Comparison of ENCODE assay signal across 19 cellular contexts in the genomic region with DNA sequence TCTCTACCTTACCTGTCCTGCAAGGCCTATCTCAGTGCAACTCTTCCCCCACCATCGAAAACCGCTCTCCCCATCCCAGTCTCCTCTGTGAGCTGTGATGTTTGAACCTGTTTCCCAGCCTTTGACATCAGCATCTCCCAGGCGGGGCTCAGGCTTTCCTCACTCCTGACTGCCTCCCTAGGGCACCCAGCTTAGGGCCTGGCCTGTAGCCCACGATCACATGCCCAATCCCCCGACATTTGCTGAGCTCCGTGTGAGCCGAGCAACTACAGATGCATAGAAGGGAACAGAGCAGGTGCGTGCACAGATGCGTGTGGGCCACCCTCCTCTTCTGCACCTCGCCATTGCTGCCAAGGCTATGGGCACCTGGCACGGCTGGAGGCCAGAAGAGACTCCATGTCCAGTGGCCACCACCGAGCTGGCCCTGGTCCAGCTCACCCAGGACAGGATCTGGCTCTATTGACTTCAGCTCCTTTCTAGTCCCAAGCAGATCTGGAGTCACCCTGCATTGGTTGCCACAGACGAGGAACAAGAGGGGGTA.
"Had no signal": no experiment of that assay in that cellular context is flagged by ENCODE, and none has a peak within 500 bp of the region (broad histone marks: within the 10 kb centered on the region; RNA-seq: fewer than 3 reads in every experiment).

No MANE protein-coding gene starts in this region.

- H3K36me3 ChIP-seq: cardiac muscle cell, gastrocnemius medialis, heart right ventricle, lower lobe of right lung, neural progenitor cell, pancreas had no signal

- H3K27ac ChIP-seq: cardiac muscle cell, dorsolateral prefrontal cortex, gastrocnemius medialis, heart right ventricle, lower lobe of right lung, neural progenitor cell, pancreas had no signal

- H3K4me1 Mint-ChIP-seq: stimulated activated naive CD8-positive, alpha-beta T cell treated with anti-CD3 and anti-CD28 coated beads, Interleukin-15, amount 100 ng/mL, for 72 hours had no signal

- H3K36me3 Mint-ChIP-seq: mesothelial cell of epicardium, neural progenitor cell had no signal

- H3K27ac Mint-ChIP-seq: endodermal cell, mesothelial cell of epicardium, neural progenitor cell had no signal

- DNase-seq: activated effector memory CD4-positive, alpha-beta T cell treated with Interleukin-2 at 50 U/mL for 16 hours; activated naive CD4-positive, alpha-beta T cell treated with anti-CD3 and anti-CD28 coated beads, Interleukin-2, amount 50 U/mL, for 16 hours; activated T-cell treated with anti-CD3 and anti-CD28 coated beads, Interleukin-2, amount 50 U/mL, for 1 hour; dorsolateral prefrontal cortex; endodermal cell; erythroblast; gastrocnemius medialis; heart right ventricle; left cardiac atrium; lower lobe of right lung; stimulated activated CD4-positive, alpha-beta T cell treated with anti-CD3 and anti-CD28 coated beads, Interleukin-4, amount 100 ng/mL, for 4 hours; stimulated activated CD8-positive, alpha-beta memory T cell treated with anti-CD3 and anti-CD28 coated beads, Interleukin-4, amount 100 ng/mL, for 48 hours; stimulated activated naive CD8-positive, alpha-beta T cell treated with anti-CD3 and anti-CD28 coated beads, Interleukin-15, amount 100 ng/mL, for 72 hours; SW 1271 had no signal

- H3K4me3 ChIP-seq: cardiac muscle cell, dorsolateral prefrontal cortex, gastrocnemius medialis, heart right ventricle, lower lobe of right lung, neural progenitor cell, pancreas had no signal

- H3K4me3 Mint-ChIP-seq: endodermal cell; mesothelial cell of epicardium; stimulated activated naive CD8-positive, alpha-beta T cell treated with anti-CD3 and anti-CD28 coated beads, Interleukin-15, amount 100 ng/mL, for 72 hours had no signal

- H3K27me3 ChIP-seq: dorsolateral prefrontal cortex, pancreas had no signal

- ATAC-seq: activated CD4-positive, CD25-positive, alpha-beta regulatory T cell treated with anti-CD3 and anti-CD28 coated beads, Interleukin-2, amount 50 U/mL, for 24 hours; gastrocnemius medialis; left cardiac atrium; lower lobe of right lung; pancreas; stimulated activated naive CD8-positive, alpha-beta T cell treated with anti-CD3 and anti-CD28 coated beads, Interleukin-15, amount 100 ng/mL, for 72 hours had no signal

- H3K9me3 Mint-ChIP-seq: endodermal cell; mesothelial cell of epicardium; neural progenitor cell; stimulated activated naive CD8-positive, alpha-beta T cell treated with anti-CD3 and anti-CD28 coated beads, Interleukin-15, amount 100 ng/mL, for 72 hours had no signal

- H3K9me3 ChIP-seq: gastrocnemius medialis, heart right ventricle, lower lobe of right lung, pancreas had no signal

- H3K4me1 ChIP-seq: gastrocnemius medialis, lower lobe of right lung, pancreas had no signal
